8 cellular contexts compared by ENCODE assay signal in genomic region chr14:105093426-105094192, GRCh38. TPM values are rescaled to one million over a fixed set of nuclear protein-coding genes. Genes with fewer than 3 reads are reported as not detected.
A peak's percentile ranks its signal among the peaks of the same experiment; 100 is the strongest.
DNase-seq lines count a peak whose midpoint lies in the region; ATAC-seq and TF ChIP-seq lines count a peak whose summit lies in the region.

No MANE protein-coding gene starts in this region.

- H3K36me3 ChIP-seq in ACC112 (ENCODE audit: insufficient read depth, low read length) (no peaks in the 10 kb centered on the region), iPS DF 6.9 (ENCODE audit: control insufficient read depth, insufficient read depth, low read length) (no peaks in the 10 kb centered on the region)

- POLR2A ChIA-PET in T-cell (lab: Charles Lee) = no interaction called here

- no peaks in the 10 kb centered on the region for H3K9me3 ChIP-seq in iPS DF 6.9 (ENCODE audit: control insufficient read depth, insufficient read depth, low read length)

- H3K9me3 Mint-ChIP-seq in T-cell = no peaks in the 10 kb centered on the region

- peak overlapping the region; percentile 48; the same call in 1 of the 2 replicates for H3K27ac ChIP-seq in ACC112 (ENCODE audit: low read depth, low read length)
- no peak overlapping the region for H3K27ac ChIP-seq in iPS DF 6.9 (ENCODE audit: low read length)
- H3K27ac ChIP-seq in skin epidermis = peak overlapping the region in 20 of 21 experiments; percentile 58 to 97 (median 86)

- H3K4me1 ChIP-seq in ACC112 (ENCODE audit: control insufficient read depth, insufficient read depth, low read length, unreplicated experiment) = peaks cover 41% of the 10 kb centered on the region
- H3K4me1 ChIP-seq in iPS DF 6.9 (ENCODE audit: control insufficient read depth, insufficient read depth, low read length) = peaks cover 7% of the 10 kb centered on the region; the same call in 1 of the 2 replicates

- no peaks in the 10 kb centered on the region for H3K36me3 Mint-ChIP-seq in T-cell

- ATAC-seq in GM18909 (IDR thresholded peaks at IDR 0.05; ENCODE audit: poor library complexity, unreplicated experiment) (peak; percentile 56), T-cell (replicated peaks in 1 of 4) (peak; percentile 53 to 64 (median 60))

- peaks cover 0 to 2% of the 10 kb centered on the region in 2 donors for H3K27me3 Mint-ChIP-seq in T-cell

- H3K4me1 Mint-ChIP-seq in T-cell = peaks cover 15 to 19% (median 16%) of the 10 kb centered on the region in 3 donors

- no peaks in the 10 kb centered on the region for H3K27me3 ChIP-seq in ACC112 (ENCODE audit: insufficient read depth, low read length)
- H3K27me3 ChIP-seq in iPS DF 6.9 (ENCODE audit: control insufficient read depth, insufficient read depth, low read length) = peaks cover 4% of the 10 kb centered on the region; the same call in 1 of the 2 replicates

- peak overlapping the region; percentile 49 to 66 for H3K27ac Mint-ChIP-seq in T-cell

- H3K4me3 ChIP-seq in ACC112 (ENCODE audit: low read depth, low read length) = peak overlapping the region; percentile 97
- H3K4me3 ChIP-seq in astrocyte of the cerebellum (ENCODE audit: low read depth, low read length) = peak overlapping the region; percentile 68
- peak overlapping the region; percentile 55; the same call in 1 of the 2 replicates for H3K4me3 ChIP-seq in iPS DF 6.9 (ENCODE audit: low read length)
- peak overlapping the region; percentile 49 to 65 (median 61) for H3K4me3 ChIP-seq in skin epidermis

- WGBS in iPS DF 6.9 (ENCODE audit: insufficient coverage, insufficient read length) = no CpG with 5 or more reads among the region's 77 CpGs

- peak overlapping the region; percentile 68 to 70 (median 69) for H3K4me3 Mint-ChIP-seq in T-cell

- CTCF ChIA-PET in T-cell (lab: Charles Lee) = interaction anchor here in 1 of 2 donors (0.9 kb wide), 1 partner anchor 258 kb away, joined by 3 read pairs; no protein-coding TSS in a partner anchor

- DNase-seq in HPDE6-E6E7 (ENCODE audit: extremely low spot score) = peak; percentile 87
- peak in 21 of 34 experiments; percentile 29 to 69 (median 43) for DNase-seq in T-cell
- DNase-seq in astrocyte of the cerebellum (ENCODE audit: low read depth) = no peak
- peak; percentile 81 for DNase-seq in iPS DF 6.9 (ENCODE audit: low read depth, low spot score)
- no peak for DNase-seq in foreskin melanocyte

- H3K79me2 ChIP-seq in ACC112 (ENCODE audit: control insufficient read depth, insufficient read depth, low read length, unreplicated experiment) = no peaks in the 10 kb centered on the region

- in situ Hi-C loops in astrocyte of the cerebellum (cut with HindIII; ENCODE audit: low sequenced_read_pairs) = no loop called here

- peak overlapping the region; percentile 100 for H2AFZ ChIP-seq in ACC112 (ENCODE audit: low read length, unreplicated experiment)

- TF ChIP-seq CTCF in astrocyte of the cerebellum (IDR thresholded peaks at IDR 0.05; ENCODE audit: low read depth, low read length, missing control alignments) = peak; percentile 69

RNA-seq across cellular contexts. Expression of gene GPR132, which starts 28.4 kb away (rescaled TPM):
- total RNA-seq in T-cell = 10 to 100 TPM; 47.0 to 58.0 (median 49.7) TPM

Comparison
In these comparisons a context has a peak if more than half of its experiments do, and no peak if none do; other contexts are left out.
1. DNase-seq: peak in HPDE6-E6E7 (single experiment), T-cell (21 of 34) and iPS DF 6.9 (single experiment); none in astrocyte of the cerebellum (single experiment) and foreskin melanocyte (single experiment).
2. Peak in every context shown above with its lines, with median percentiles within 50 percentile points of each other: H3K4me3 ChIP-seq.